ENCODE assay signal across 25 cellular contexts in the genomic region with DNA sequence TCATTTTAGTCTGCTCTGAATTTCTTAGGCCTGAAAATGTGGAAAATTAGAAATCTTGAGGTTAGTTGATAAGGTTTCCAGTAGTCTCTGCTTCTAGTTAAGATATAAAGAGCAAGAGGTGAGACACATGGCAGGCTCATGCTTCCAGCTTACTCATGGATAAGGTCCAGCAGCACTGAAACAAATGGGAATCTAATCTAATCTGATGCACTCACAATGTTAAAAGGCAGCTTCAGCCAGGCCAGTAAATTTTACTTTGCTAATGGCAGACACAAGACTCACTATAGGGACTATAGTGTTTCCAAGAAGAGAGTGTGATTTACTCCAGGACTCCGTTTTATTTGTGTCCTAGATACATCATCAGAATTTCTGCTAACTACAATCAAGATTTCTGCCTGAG.
"Had no signal": no experiment of that assay in that cellular context is flagged by ENCODE, and none has a peak within 500 bp of the region (broad histone marks: within the 10 kb centered on the region; RNA-seq: fewer than 3 reads in every experiment).

No MANE protein-coding gene starts in this region.

- H3K9me3 ChIP-seq: colonic mucosa, esophagus squamous epithelium had no signal

- H3K4me2 ChIP-seq: hepatocyte had no signal

- H3K27me3 ChIP-seq: colonic mucosa, esophagus squamous epithelium, foreskin keratinocyte, gastroesophageal sphincter, heart left ventricle, hepatocyte, left lung had no signal

- H3K79me2 ChIP-seq: hepatocyte had no signal

- H3K4me3 ChIP-seq: colonic mucosa, esophagus squamous epithelium, gastroesophageal sphincter, heart left ventricle, hepatocyte, left lung, lower lobe of right lung had no signal

- H3K4me1 ChIP-seq: colonic mucosa, esophagus squamous epithelium, foreskin keratinocyte, gastroesophageal sphincter, heart left ventricle, left lung, lower lobe of right lung had no signal

- ATAC-seq: effector memory CD8-positive, alpha-beta T cell; esophagus mucosa; foreskin keratinocyte; gastroesophageal sphincter; heart left ventricle; left colon; left lung; left ventricle myocardium superior; lower lobe of right lung; naive thymus-derived CD4-positive, alpha-beta T cell had no signal

- DNase-seq: colonic mucosa; cortex of kidney; effector CD8-positive, alpha-beta T cell; effector memory CD8-positive, alpha-beta T cell; endodermal cell; erythroblast; esophagus squamous epithelium; foreskin keratinocyte; heart left ventricle; hypothalamus; immature natural killer cell; islet precursor cell; kidney; kidney glomerular epithelial cell; left colon; left lung; left ventricle myocardium superior; lower lobe of right lung; mesenchymal stem cell; midbrain; naive thymus-derived CD4-positive, alpha-beta T cell had no signal

- H3K36me3 ChIP-seq: colonic mucosa, esophagus squamous epithelium, gastroesophageal sphincter, heart left ventricle, left lung, lower lobe of right lung had no signal

- H3K27ac ChIP-seq: colonic mucosa, epithelial cell of prostate, esophagus squamous epithelium, foreskin keratinocyte, gastroesophageal sphincter, heart left ventricle, hepatocyte, left lung, lower lobe of right lung had no signal

- H2AFZ ChIP-seq: hepatocyte had no signal
